10 cellular contexts compared by ENCODE assay signal in genomic region chr4:119339895-119340294, GRCh38. TPM values are rescaled to one million over a fixed set of nuclear protein-coding genes. Genes with fewer than 3 reads are reported as not detected.
"Had no signal": no experiment of that assay in that cellular context is flagged by ENCODE, and none has a peak within 500 bp of the region (broad histone marks: within the 10 kb centered on the region; RNA-seq: fewer than 3 reads in every experiment).

No MANE protein-coding gene starts in this region.

RNA-seq across cellular contexts. Expression of gene FABP2, which starts 18.0 kb away (rescaled TPM):
- total RNA-seq: OCI-LY7, PC-9, Right ventricle myocardium inferior, Right ventricle myocardium superior, RPMI7951, SJCRH30, SJSA1, SK-MEL-5, T-cell had no signal
- polyA plus RNA-seq: SK-N-SH had no signal
